24 cellular contexts compared by ENCODE assay signal in the genomic region with DNA sequence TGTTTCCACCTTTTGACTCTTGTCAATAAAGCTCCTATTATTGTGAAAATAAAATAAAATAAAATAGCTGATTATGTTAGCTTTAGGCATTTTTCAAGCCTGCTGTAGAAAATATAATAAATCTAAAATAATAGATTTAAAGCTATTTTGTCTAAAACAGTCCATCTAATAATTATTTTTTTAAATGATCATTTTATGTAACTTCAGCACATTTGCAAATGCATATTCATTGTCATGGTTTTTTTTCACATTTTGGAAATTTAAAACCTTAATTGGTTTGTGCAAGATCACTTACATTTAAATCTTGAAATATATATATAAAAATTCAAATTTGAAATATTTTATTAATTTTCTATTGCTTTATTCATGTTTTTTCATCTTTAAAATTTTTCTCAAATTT.
DNase-seq lines count a peak whose midpoint lies in the region; ATAC-seq, FAIRE-seq and TF ChIP-seq lines count a peak whose summit lies in the region.
"Had no signal": no experiment of that assay in that cellular context is flagged by ENCODE, and none has a peak within 500 bp of the region (broad histone marks: within the 10 kb centered on the region; RNA-seq: fewer than 3 reads in every experiment).

No MANE protein-coding gene starts in this region.

- H3K36me3 ChIP-seq in pancreas = no peaks in the 10 kb centered on the region
- H3K36me3 ChIP-seq: BE2C, BLaER1 had no signal

- no peak for TF ChIP-seq CTCF in pancreas (IDR thresholded peaks at IDR 0.05)

- peak; percentile 89 for FAIRE-seq in A204.1 (lab: Jason Lieb, UNC)
- peak; percentile 74 for FAIRE-seq in TTC549 (lab: Jason Lieb, UNC)
- FAIRE-seq in colon (lab: Jason Lieb, UNC) = peak; percentile 92
- peak; percentile 69 for FAIRE-seq in pancreas (lab: Jason Lieb, UNC)
- no peak for FAIRE-seq in GM19239 (lab: Jason Lieb, UNC)
- FAIRE-seq: GM12891 had no signal

- H3K27ac ChIP-seq in pancreas = no peak overlapping the region
- H3K27ac ChIP-seq: 22Rv1, BLaER1 had no signal

- DNase-seq in pancreas (no peak), OCI-M2 (lab: John Stamatoyannopoulos, UW; ENCODE audit: unreplicated experiment) (no peak), HK-2 (ENCODE audit: unreplicated experiment) (no peak), GM19239 (ENCODE audit: insufficient read length, low spot score) (no peak)
- DNase-seq: ACHN; BE2C; C1 segment of cervical spinal cord; CD4-positive, alpha-beta memory T cell; CD4-positive, CD25-positive, alpha-beta regulatory T cell; CD8-positive, alpha-beta memory T cell; COR-L47; DMS 273 treated with DMSO at 0.1 percent for 48 hours; DMS153; DMS53; DMS79; DND-41; EL; GF-D8 had no signal

- ATAC-seq in pancreas = no peak

- H3K9me3 ChIP-seq in pancreas = no peaks in the 10 kb centered on the region
- H3K9me3 ChIP-seq: BE2C, BLaER1 had no signal

- intact Hi-C loops in pancreas (cut with DNase I) = no loop called here

- no peaks in the 10 kb centered on the region for H3K4me1 ChIP-seq in pancreas
- H3K4me1 ChIP-seq: BE2C, BLaER1 had no signal

- H3K4me3 ChIP-seq in pancreas = no peak overlapping the region
- H3K4me3 ChIP-seq: BLaER1 had no signal

- no peaks in the 10 kb centered on the region for H3K27me3 ChIP-seq in pancreas
- H3K27me3 ChIP-seq: BLaER1 had no signal
